1 cellular context compared by ENCODE assay signal in the genomic region with DNA sequence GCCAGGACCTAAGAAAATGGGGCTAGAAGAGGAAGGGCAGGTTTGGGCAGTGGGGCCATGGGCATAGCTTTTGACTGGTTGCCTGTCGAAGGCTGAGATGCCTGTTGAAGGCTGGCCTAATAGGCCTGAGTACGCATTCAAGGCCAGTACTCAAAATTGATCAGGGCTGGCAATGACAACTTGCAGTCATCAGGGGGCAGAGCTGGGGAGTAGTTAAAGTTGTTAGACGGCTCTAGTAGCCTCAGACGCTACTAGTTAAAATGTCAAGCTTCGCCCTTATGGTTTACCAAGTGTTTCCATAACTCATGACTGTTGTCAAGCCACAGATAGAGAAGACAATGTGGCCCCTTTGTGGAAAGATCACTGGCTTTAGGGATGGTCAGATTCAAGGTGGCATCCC.
TF ChIP-seq lines count a peak whose summit lies in the region.

No MANE protein-coding gene starts in this region.

TF ChIP-seq in GM23338, 12 proteins besides CTCF, POLR2A, EP300 and RAD21 (continued from another document):
- TF ChIP-seq, protein P1, sequence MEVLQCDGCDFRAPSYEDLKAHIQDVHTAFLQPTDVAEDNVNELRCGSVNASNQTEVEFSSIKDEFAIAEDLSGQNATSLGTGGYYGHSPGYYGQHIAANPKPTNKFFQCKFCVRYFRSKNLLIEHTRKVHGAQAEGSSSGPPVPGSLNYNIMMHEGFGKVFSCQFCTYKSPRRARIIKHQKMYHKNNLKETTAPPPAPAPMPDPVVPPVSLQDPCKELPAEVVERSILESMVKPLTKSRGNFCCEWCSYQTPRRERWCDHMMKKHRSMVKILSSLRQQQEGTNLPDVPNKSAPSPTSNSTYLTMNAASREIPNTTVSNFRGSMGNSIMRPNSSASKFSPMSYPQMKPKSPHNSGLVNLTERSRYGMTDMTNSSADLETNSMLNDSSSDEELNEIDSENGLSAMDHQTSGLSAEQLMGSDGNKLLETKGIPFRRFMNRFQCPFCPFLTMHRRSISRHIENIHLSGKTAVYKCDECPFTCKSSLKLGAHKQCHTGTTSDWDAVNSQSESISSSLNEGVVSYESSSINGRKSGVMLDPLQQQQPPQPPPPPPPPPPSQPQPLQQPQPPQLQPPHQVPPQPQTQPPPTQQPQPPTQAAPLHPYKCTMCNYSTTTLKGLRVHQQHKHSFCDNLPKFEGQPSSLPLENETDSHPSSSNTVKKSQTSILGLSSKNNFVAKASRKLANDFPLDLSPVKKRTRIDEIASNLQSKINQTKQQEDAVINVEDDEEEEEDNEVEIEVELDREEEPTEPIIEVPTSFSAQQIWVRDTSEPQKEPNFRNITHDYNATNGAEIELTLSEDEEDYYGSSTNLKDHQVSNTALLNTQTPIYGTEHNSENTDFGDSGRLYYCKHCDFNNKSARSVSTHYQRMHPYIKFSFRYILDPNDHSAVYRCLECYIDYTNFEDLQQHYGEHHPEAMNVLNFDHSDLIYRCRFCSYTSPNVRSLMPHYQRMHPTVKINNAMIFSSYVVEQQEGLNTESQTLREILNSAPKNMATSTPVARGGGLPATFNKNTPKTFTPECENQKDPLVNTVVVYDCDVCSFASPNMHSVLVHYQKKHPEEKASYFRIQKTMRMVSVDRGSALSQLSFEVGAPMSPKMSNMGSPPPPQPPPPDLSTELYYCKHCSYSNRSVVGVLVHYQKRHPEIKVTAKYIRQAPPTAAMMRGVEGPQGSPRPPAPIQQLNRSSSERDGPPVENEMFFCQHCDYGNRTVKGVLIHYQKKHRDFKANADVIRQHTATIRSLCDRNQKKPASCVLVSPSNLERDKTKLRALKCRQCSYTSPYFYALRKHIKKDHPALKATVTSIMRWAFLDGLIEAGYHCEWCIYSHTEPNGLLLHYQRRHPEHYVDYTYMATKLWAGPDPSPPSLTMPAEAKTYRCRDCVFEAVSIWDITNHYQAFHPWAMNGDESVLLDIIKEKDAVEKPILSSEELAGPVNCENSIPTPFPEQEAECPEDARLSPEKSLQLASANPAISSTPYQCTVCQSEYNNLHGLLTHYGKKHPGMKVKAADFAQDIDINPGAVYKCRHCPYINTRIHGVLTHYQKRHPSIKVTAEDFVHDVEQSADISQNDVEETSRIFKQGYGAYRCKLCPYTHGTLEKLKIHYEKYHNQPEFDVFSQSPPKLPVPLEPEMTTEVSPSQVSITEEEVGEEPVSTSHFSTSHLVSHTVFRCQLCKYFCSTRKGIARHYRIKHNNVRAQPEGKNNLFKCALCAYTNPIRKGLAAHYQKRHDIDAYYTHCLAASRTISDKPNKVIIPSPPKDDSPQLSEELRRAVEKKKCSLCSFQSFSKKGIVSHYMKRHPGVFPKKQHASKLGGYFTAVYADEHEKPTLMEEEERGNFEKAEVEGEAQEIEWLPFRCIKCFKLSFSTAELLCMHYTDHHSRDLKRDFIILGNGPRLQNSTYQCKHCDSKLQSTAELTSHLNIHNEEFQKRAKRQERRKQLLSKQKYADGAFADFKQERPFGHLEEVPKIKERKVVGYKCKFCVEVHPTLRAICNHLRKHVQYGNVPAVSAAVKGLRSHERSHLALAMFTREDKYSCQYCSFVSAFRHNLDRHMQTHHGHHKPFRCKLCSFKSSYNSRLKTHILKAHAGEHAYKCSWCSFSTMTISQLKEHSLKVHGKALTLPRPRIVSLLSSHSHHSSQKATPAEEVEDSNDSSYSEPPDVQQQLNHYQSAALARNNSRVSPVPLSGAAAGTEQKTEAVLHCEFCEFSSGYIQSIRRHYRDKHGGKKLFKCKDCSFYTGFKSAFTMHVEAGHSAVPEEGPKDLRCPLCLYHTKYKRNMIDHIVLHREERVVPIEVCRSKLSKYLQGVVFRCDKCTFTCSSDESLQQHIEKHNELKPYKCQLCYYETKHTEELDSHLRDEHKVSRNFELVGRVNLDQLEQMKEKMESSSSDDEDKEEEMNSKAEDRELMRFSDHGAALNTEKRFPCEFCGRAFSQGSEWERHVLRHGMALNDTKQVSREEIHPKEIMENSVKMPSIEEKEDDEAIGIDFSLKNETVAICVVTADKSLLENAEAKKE (CRISPR knock-in tag; IDR thresholded peaks at IDR 0.05) = no peak
- TF ChIP-seq CREB1 (CRISPR knock-in tag; IDR thresholded peaks at IDR 0.05; ENCODE audit: low read depth) (no peak), EZH2phosphoT487 (IDR thresholded peaks at IDR 0.05; ENCODE audit: unreplicated experiment) (no peak), JUNB (IDR thresholded peaks at IDR 0.05; ENCODE audit: unreplicated experiment) (no peak), POLR2AphosphoS5 (IDR thresholded peaks at IDR 0.05; ENCODE audit: low read depth) (no peak), NANOG (IDR thresholded peaks at IDR 0.05; ENCODE audit: borderline replicate concordance) (no peak), EZH2 (IDR thresholded peaks at IDR 0.05; ENCODE audit: low read depth, unreplicated experiment) (no peak), ZNF331 (CRISPR knock-in tag; IDR thresholded peaks at IDR 0.05; ENCODE audit: low read depth) (no peak), ZNF114 (CRISPR knock-in tag; IDR thresholded peaks at IDR 0.05) (no peak)
- TF ChIP-seq, protein P2, sequence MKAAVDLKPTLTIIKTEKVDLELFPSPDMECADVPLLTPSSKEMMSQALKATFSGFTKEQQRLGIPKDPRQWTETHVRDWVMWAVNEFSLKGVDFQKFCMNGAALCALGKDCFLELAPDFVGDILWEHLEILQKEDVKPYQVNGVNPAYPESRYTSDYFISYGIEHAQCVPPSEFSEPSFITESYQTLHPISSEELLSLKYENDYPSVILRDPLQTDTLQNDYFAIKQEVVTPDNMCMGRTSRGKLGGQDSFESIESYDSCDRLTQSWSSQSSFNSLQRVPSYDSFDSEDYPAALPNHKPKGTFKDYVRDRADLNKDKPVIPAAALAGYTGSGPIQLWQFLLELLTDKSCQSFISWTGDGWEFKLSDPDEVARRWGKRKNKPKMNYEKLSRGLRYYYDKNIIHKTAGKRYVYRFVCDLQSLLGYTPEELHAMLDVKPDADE (IDR thresholded peaks at IDR 0.05) = no peak
- TF ChIP-seq, protein P3, sequence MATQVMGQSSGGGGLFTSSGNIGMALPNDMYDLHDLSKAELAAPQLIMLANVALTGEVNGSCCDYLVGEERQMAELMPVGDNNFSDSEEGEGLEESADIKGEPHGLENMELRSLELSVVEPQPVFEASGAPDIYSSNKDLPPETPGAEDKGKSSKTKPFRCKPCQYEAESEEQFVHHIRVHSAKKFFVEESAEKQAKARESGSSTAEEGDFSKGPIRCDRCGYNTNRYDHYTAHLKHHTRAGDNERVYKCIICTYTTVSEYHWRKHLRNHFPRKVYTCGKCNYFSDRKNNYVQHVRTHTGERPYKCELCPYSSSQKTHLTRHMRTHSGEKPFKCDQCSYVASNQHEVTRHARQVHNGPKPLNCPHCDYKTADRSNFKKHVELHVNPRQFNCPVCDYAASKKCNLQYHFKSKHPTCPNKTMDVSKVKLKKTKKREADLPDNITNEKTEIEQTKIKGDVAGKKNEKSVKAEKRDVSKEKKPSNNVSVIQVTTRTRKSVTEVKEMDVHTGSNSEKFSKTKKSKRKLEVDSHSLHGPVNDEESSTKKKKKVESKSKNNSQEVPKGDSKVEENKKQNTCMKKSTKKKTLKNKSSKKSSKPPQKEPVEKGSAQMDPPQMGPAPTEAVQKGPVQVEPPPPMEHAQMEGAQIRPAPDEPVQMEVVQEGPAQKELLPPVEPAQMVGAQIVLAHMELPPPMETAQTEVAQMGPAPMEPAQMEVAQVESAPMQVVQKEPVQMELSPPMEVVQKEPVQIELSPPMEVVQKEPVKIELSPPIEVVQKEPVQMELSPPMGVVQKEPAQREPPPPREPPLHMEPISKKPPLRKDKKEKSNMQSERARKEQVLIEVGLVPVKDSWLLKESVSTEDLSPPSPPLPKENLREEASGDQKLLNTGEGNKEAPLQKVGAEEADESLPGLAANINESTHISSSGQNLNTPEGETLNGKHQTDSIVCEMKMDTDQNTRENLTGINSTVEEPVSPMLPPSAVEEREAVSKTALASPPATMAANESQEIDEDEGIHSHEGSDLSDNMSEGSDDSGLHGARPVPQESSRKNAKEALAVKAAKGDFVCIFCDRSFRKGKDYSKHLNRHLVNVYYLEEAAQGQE (IDR thresholded peaks at IDR 0.05; ENCODE audit: unreplicated experiment) = no peak
